ENCODE assay signal across 11 cellular contexts in the genomic region with DNA sequence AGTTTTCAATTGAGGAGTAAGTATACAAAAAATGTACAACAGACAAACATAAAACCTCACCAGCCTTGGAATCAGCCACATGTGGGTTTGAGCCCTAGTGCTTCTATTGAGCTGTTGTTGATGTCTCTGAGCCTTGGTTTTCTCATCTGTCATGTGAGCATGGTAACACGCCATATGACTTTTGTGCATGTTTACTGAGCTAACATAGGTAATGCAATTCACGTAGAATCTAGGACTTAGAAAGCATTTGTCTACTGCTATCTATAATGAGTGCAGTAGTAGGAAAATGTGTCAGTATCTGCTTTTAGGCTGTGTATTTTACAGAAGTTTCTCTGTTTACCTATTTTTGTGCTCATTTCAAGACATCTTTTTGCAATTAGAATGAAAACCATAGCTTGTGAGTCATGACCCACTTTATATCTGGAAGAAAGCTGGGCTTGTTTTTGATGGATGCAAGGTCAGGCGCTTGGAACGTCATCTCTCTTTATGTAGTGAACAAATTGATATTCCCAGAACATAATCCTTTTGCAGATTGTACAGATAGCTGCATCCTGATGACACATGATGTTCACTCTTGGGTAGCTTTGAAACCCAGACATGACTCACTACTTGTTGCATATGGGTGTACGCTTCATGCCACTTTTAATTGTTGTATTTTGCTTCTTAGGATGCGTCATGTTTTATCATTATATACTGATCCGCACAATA.
DNase-seq lines count a peak whose midpoint lies in the region; ATAC-seq lines count a peak whose summit lies in the region.
"Had no signal": no experiment of that assay in that cellular context is flagged by ENCODE, and none has a peak within 500 bp of the region (broad histone marks: within the 10 kb centered on the region; RNA-seq: fewer than 3 reads in every experiment).

No MANE protein-coding gene starts in this region.

- no peak overlapping the region for H3K4me3 Mint-ChIP-seq in stimulated activated naive CD8-positive, alpha-beta T cell treated with anti-CD3 and anti-CD28 coated beads, Interleukin-15, amount 100 ng/mL, for 72 hours
- H3K4me3 Mint-ChIP-seq: natural killer cell treated with Interleukin-12 subunit alpha and Interleukin-12 subunit beta and Interleukin-15 and Interleukin-18, amount 100 ng/mL, for 72 hours had no signal

- no peaks in the 10 kb centered on the region for H3K27me3 Mint-ChIP-seq in stimulated activated naive CD8-positive, alpha-beta T cell treated with anti-CD3 and anti-CD28 coated beads, Interleukin-15, amount 100 ng/mL, for 72 hours
- H3K27me3 Mint-ChIP-seq: natural killer cell treated with Interleukin-12 subunit alpha and Interleukin-12 subunit beta and Interleukin-15 and Interleukin-18, amount 100 ng/mL, for 72 hours had no signal

- DNase-seq in DMS153 treated with DMSO at 0.1 percent for 48 hours (lab: John Stamatoyannopoulos, UW; ENCODE audit: unreplicated experiment) (peak; percentile 59), NCI-H748 treated with DMSO at 0.1 percent for 48 hours (lab: John Stamatoyannopoulos, UW) (peak; percentile 57), dermis blood vessel endothelial cell (peak; percentile 64), skeletal muscle cell (ENCODE audit: low read depth) (peak; percentile 95), HPDE6-E6E7 (ENCODE audit: extremely low spot score) (no peak), NOMO-1 treated with DMSO at 0.1 percent for 48 hours (lab: John Stamatoyannopoulos, UW; ENCODE audit: unreplicated experiment) (no peak)
- no peak for DNase-seq in stimulated activated naive CD8-positive, alpha-beta T cell treated with anti-CD3 and anti-CD28 coated beads, Interleukin-15, amount 100 ng/mL, for 72 hours
- DNase-seq: activated CD4-positive, CD25-positive, alpha-beta regulatory T cell treated with anti-CD3 and anti-CD28 coated beads, Interleukin-2, amount 50 U/mL, for 72 hours; OCI-M1 had no signal

- no peak for ATAC-seq in HG03175 (IDR thresholded peaks at IDR 0.05; ENCODE audit: unreplicated experiment)
- no peak for ATAC-seq in stimulated activated naive CD8-positive, alpha-beta T cell treated with anti-CD3 and anti-CD28 coated beads, Interleukin-15, amount 100 ng/mL, for 72 hours
- ATAC-seq: natural killer cell treated with Interleukin-12 subunit alpha and Interleukin-12 subunit beta and Interleukin-15 and Interleukin-18, amount 100 ng/mL, for 72 hours had no signal

- H3K4me3 ChIP-seq in skeletal muscle cell (ENCODE audit: low read depth, low read length) = no peak overlapping the region

- H3K9me3 Mint-ChIP-seq in stimulated activated naive CD8-positive, alpha-beta T cell treated with anti-CD3 and anti-CD28 coated beads, Interleukin-15, amount 100 ng/mL, for 72 hours = no peaks in the 10 kb centered on the region
- H3K9me3 Mint-ChIP-seq: natural killer cell treated with Interleukin-12 subunit alpha and Interleukin-12 subunit beta and Interleukin-15 and Interleukin-18, amount 100 ng/mL, for 72 hours had no signal

- H3K4me1 Mint-ChIP-seq in stimulated activated naive CD8-positive, alpha-beta T cell treated with anti-CD3 and anti-CD28 coated beads, Interleukin-15, amount 100 ng/mL, for 72 hours = peaks cover 67% of the 10 kb centered on the region

- H3K27ac Mint-ChIP-seq in stimulated activated naive CD8-positive, alpha-beta T cell treated with anti-CD3 and anti-CD28 coated beads, Interleukin-15, amount 100 ng/mL, for 72 hours = no peak overlapping the region

Comparison
In these comparisons a context has a peak if more than half of its experiments do, and no peak if none do; other contexts are left out.
1. DNase-seq: peak in DMS153 treated with DMSO at 0.1 percent for 48 hours (single experiment), NCI-H748 treated with DMSO at 0.1 percent for 48 hours (single experiment), dermis blood vessel endothelial cell (single experiment) and skeletal muscle cell (single experiment); none in HPDE6-E6E7 (single experiment), NOMO-1 treated with DMSO at 0.1 percent for 48 hours (single experiment) and stimulated activated naive CD8-positive, alpha-beta T cell treated with anti-CD3 and anti-CD28 coated beads, Interleukin-15, amount 100 ng/mL, for 72 hours (0 of 2).